In the genomic region with DNA sequence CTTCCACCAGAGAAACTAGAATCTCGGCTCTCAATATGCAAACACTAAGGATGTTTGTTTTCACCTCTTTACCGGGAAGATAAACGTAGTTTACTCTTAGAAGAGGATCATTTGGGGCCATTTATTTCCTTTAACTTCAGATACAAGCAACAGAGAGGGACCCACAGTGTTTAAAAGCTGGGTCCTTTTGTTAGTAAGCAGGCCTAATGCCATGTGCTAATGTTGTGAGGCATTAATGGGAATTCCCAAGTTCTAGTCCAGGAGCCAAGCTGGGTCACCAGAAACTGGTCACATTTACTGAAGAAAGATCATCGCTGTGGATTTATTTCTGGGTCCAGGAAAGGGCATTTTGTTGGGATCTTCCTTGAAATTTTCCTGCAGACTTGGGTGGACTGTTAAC, we compare ENCODE assay signal across 23 cellular contexts.
"Had no signal": no experiment of that assay in that cellular context is flagged by ENCODE, and none has a peak within 500 bp of the region (broad histone marks: within the 10 kb centered on the region; RNA-seq: fewer than 3 reads in every experiment).

No MANE protein-coding gene starts in this region.

- H3K9me3 ChIP-seq: esophagus squamous epithelium, gastroesophageal sphincter, mucosa of descending colon, psoas muscle, spleen, stomach, thyroid gland, upper lobe of left lung, uterus had no signal

- H3K9me3 Mint-ChIP-seq: dendritic cell treated with granulocyte-macrophage colony-stimulating factor and Interleukin-4, amounts not matched to agents 40 ng/mL and 50 ng/mL, for 4 days had no signal

- H3K27me3 Mint-ChIP-seq: dendritic cell treated with granulocyte-macrophage colony-stimulating factor and Interleukin-4, amounts not matched to agents 40 ng/mL and 50 ng/mL, for 4 days; effector memory CD8-positive, alpha-beta T cell; stimulated activated naive B cell treated with anti-CD40 and anti-IgM and Interleukin-4, amounts not matched to agents 10 μg/mL and 1 μg/mL and 100 μg/mL, for 72 hours had no signal

- H3K36me3 ChIP-seq: esophagus squamous epithelium, spleen, stomach, thyroid gland, upper lobe of left lung, uterus had no signal

- H3K36me3 Mint-ChIP-seq: naive thymus-derived CD8-positive, alpha-beta T cell; stimulated activated naive B cell treated with anti-CD40 and anti-IgM and Interleukin-4, amounts not matched to agents 10 μg/mL and 1 μg/mL and 100 μg/mL, for 72 hours had no signal

- H3K27ac Mint-ChIP-seq: dendritic cell treated with granulocyte-macrophage colony-stimulating factor and Interleukin-4, amounts not matched to agents 40 ng/mL and 50 ng/mL, for 4 days; effector memory CD8-positive, alpha-beta T cell; naive thymus-derived CD8-positive, alpha-beta T cell; stimulated activated naive B cell treated with anti-CD40 and anti-IgM and Interleukin-4, amounts not matched to agents 10 μg/mL and 1 μg/mL and 100 μg/mL, for 72 hours had no signal

- H3K27ac ChIP-seq: esophagus squamous epithelium, gastroesophageal sphincter, parathyroid adenoma, psoas muscle, spleen, stomach, upper lobe of left lung had no signal

- H3K4me1 ChIP-seq: parathyroid adenoma had no signal

- ATAC-seq: effector memory CD8-positive, alpha-beta T cell; gastroesophageal sphincter; left colon; mucosa of descending colon; naive thymus-derived CD8-positive, alpha-beta T cell; psoas muscle; stimulated activated naive B cell treated with anti-CD40 and anti-IgM and Interleukin-4, amounts not matched to agents 10 μg/mL and 1 μg/mL and 100 μg/mL, for 72 hours had no signal

- H3K4me3 Mint-ChIP-seq: dendritic cell treated with granulocyte-macrophage colony-stimulating factor and Interleukin-4, amounts not matched to agents 40 ng/mL and 50 ng/mL, for 4 days; effector memory CD8-positive, alpha-beta T cell; naive thymus-derived CD8-positive, alpha-beta T cell; stimulated activated naive B cell treated with anti-CD40 and anti-IgM and Interleukin-4, amounts not matched to agents 10 μg/mL and 1 μg/mL and 100 μg/mL, for 72 hours had no signal

- DNase-seq: cerebellar nuclear complex; effector memory CD8-positive, alpha-beta T cell; esophagus squamous epithelium; foreskin fibroblast; hippocampal formation; left colon; mammary epithelial cell; mucosa of descending colon; naive thymus-derived CD8-positive, alpha-beta T cell; psoas muscle; retina; spleen; stimulated activated CD4-positive, alpha-beta T cell treated with anti-CD3 and anti-CD28 coated beads, Interleukin-15, amount 100 ng/mL, for 24 hours; stimulated activated CD4-positive, alpha-beta T cell treated with anti-CD3 and anti-CD28 coated beads, Interleukin-1b, Interleukin-23, amount 100 ng/mL, for 48 hours; stimulated activated CD4-positive, alpha-beta T cell treated with anti-CD3 and anti-CD28 coated beads, Interleukin-4, amount 100 ng/mL, for 4 hours; stimulated activated naive B cell treated with anti-CD40 and anti-IgM and Interleukin-4, amounts not matched to agents 10 μg/mL and 1 μg/mL and 100 μg/mL, for 72 hours; stomach; thyroid gland; upper lobe of left lung; uterus had no signal

- H3K4me1 Mint-ChIP-seq: naive thymus-derived CD8-positive, alpha-beta T cell; stimulated activated naive B cell treated with anti-CD40 and anti-IgM and Interleukin-4, amounts not matched to agents 10 μg/mL and 1 μg/mL and 100 μg/mL, for 72 hours had no signal

- H3K27me3 ChIP-seq: esophagus squamous epithelium, gastroesophageal sphincter, spleen, stomach, thyroid gland, upper lobe of left lung, uterus had no signal

- H3K4me3 ChIP-seq: esophagus squamous epithelium, gastroesophageal sphincter, mucosa of descending colon, psoas muscle, spleen, stomach, thyroid gland, upper lobe of left lung, uterus had no signal
